ENCODE assay signal across 9 cellular contexts in genomic region chr12:31961137-31961536, GRCh38. TPM values are rescaled to one million over a fixed set of nuclear protein-coding genes. Genes with fewer than 3 reads are reported as not detected.
DNase-seq lines count a peak whose midpoint lies in the region; ATAC-seq and TF ChIP-seq lines count a peak whose summit lies in the region.
"Had no signal": no experiment of that assay in that cellular context is flagged by ENCODE, and none has a peak within 500 bp of the region (broad histone marks: within the 10 kb centered on the region; RNA-seq: fewer than 3 reads in every experiment).

No MANE protein-coding gene starts in this region.

- H3K9me3 ChIP-seq in PC-3 (ENCODE audit: low read length) = no peaks in the 10 kb centered on the region
- no peaks in the 10 kb centered on the region for H3K9me3 ChIP-seq in esophagus (ENCODE audit: control insufficient read depth in 2 of 2, insufficient read depth in 1 of 2, low read depth in 1 of 2, low read length in 1 of 2)

- TF ChIP-seq CTCF in PC-3 (conservative IDR thresholded peaks at IDR 0.05; ENCODE audit: low read depth, low read length) = no peak
- TF ChIP-seq CTCF in osteocyte (IDR thresholded peaks at IDR 0.05) = no peak

- intact Hi-C loops in PC-3 (cut with micrococcal nuclease) = loop anchor here (2.0 to 10.0 kb wide), 4 partner anchors 90 to 351 kb away; partner anchors contain the start of gene ETFBKMT

- H3K79me2 ChIP-seq in PC-3 (ENCODE audit: low read length) = peaks cover 46% of the 10 kb centered on the region

- no peaks in the 10 kb centered on the region for H4K20me1 ChIP-seq in PC-3 (ENCODE audit: low read length)

- no peaks in the 10 kb centered on the region for H3F3A ChIP-seq in PC-3 (ENCODE audit: low read length, unreplicated experiment)

- in situ Hi-C loops in G401 (cut with HindIII; ENCODE audit: low sequenced_read_pairs) = no loop called here

- no peak overlapping the region for H3K9ac ChIP-seq in PC-3 (ENCODE audit: low read length)

- CTCF ChIA-PET in PC-3 (lab: Charles Lee) = no interaction called here

- no peaks in the 10 kb centered on the region for H3K27me3 Mint-ChIP-seq in osteocyte (ENCODE audit: unreplicated experiment)

- H3K4me3 ChIP-seq in PC-3 (ENCODE audit: low read length) = peak overlapping the region; percentile 90
- H3K4me3 ChIP-seq in esophagus (ENCODE audit: low read depth in 1 of 2, low read length in 2 of 2) = peak overlapping the region; percentile 33 to 91

- no peaks in the 10 kb centered on the region for H3K9me2 ChIP-seq in PC-3 (replicated peaks; ENCODE audit: low read length)

- no peak overlapping the region for H2AFZ ChIP-seq in PC-3 (ENCODE audit: low read length)

- no peak overlapping the region for H3K27ac ChIP-seq in PC-3 (ENCODE audit: low read length)
- no peak overlapping the region for H3K27ac ChIP-seq in esophagus (ENCODE audit: low read depth in 2 of 2, low read length in 1 of 2)

- H3K4me1 Mint-ChIP-seq in osteocyte (ENCODE audit: unreplicated experiment) = peaks cover 34% of the 10 kb centered on the region

- ATAC-seq in PC-3 (no peak), HG02623 (IDR thresholded peaks at IDR 0.05; ENCODE audit: unreplicated experiment) (no peak), GM18519 (IDR thresholded peaks at IDR 0.05; ENCODE audit: low FRiP score, unreplicated experiment) (no peak), HG02642 (IDR thresholded peaks at IDR 0.05; ENCODE audit: poor library complexity, unreplicated experiment) (no peak)

- 0 out of 2 replicates have a peak, but pooled peaks cover 3% of the 10 kb centered on the region for H3K36me3 ChIP-seq in PC-3 (ENCODE audit: low read depth, low read length)
- peaks cover 0 to 3% of the 10 kb centered on the region in 2 donors for H3K36me3 ChIP-seq in esophagus (ENCODE audit: control insufficient read depth in 2 of 2, insufficient read depth in 2 of 2, low read length in 1 of 2)

- DNase-seq in G401 (ENCODE audit: low spot score) = peak; percentile 3
- no peak for DNase-seq in PC-3
- no peak for DNase-seq in osteocyte (ENCODE audit: extremely low spot score, unreplicated experiment)
- DNase-seq in NOMO-1 (lab: John Stamatoyannopoulos, UW; ENCODE audit: unreplicated experiment in 2 of 2) = no peak
- DNase-seq: occipital lobe had no signal

- H3K4me1 ChIP-seq in PC-3 (ENCODE audit: insufficient read depth, low read length) (peaks cover 14% of the 10 kb centered on the region; the same call in 1 of the 2 replicates), esophagus (ENCODE audit: control insufficient read depth in 2 of 2, insufficient read depth in 2 of 2, low read length in 1 of 2) (peaks cover 0 to 2% of the 10 kb centered on the region in 2 donors)

- peak overlapping the region; percentile 92 for H3K4me3 Mint-ChIP-seq in osteocyte (ENCODE audit: unreplicated experiment)

- H3K4me2 ChIP-seq in PC-3 (ENCODE audit: low read length) = peak overlapping the region; percentile 86

- H3K27me3 ChIP-seq in PC-3 (ENCODE audit: low read length) (no peaks in the 10 kb centered on the region), esophagus (ENCODE audit: control insufficient read depth in 1 of 2, insufficient read depth in 2 of 2, low read length in 2 of 2) (no peaks in the 10 kb centered on the region)

- peaks cover 24% of the 10 kb centered on the region for H3K36me3 Mint-ChIP-seq in osteocyte (ENCODE audit: unreplicated experiment)

- no peak overlapping the region for H3K27ac Mint-ChIP-seq in osteocyte (ENCODE audit: unreplicated experiment)

- peaks cover 5% of the 10 kb centered on the region for H3K9me3 Mint-ChIP-seq in osteocyte (ENCODE audit: unreplicated experiment)

- POLR2A ChIA-PET in PC-3 (lab: Charles Lee; ENCODE audit: unreplicated experiment) = no interaction called here

- 45 to 48% methylated on average over 2 of the region's 2 CpGs for WGBS in esophagus, 2 donors

- BruUV-seq in PC-3 (replicated peaks; lab: Mats Ljungman, UMichigan) = no TSS peak

RNA-seq across cellular contexts. Expression of gene RESF1, which starts 1.9 kb away (rescaled TPM):
- 6.2 and 9.3 TPM in 2 replicates for total RNA-seq in G401 (2014; rRNA removed; shearing (Covaris generic))
- 9.4 and 14.8 TPM in 2 replicates for total RNA-seq in PC-3 (2014; rRNA removed)
- 10 to 100 TPM; 10.8 to 32.7 TPM for polyA plus RNA-seq in esophagus
- total RNA-seq in osteocyte = 19.9 and 22.6 TPM in 2 replicates
